In genomic region chr11:12288212-12288933, GRCh38 we compare ENCODE assay signal across 8 cellular contexts.
DNase-seq lines count a peak whose midpoint lies in the region; ATAC-seq, FAIRE-seq and TF ChIP-seq lines count a peak whose summit lies in the region.

No MANE protein-coding gene starts in this region.

- H3K36me3 ChIP-seq in BLaER1, result no peaks in the 10 kb centered on the region
- no peaks in the 10 kb centered on the region for H3K36me3 ChIP-seq in endothelial cell of umbilical vein (ENCODE audit: control insufficient read depth in 2 of 2, extremely low read depth in 1 of 2, insufficient read depth in 2 of 2, low read length in 2 of 2)
- H3K36me3 ChIP-seq in mesodermal cell (ENCODE audit: control insufficient read depth, insufficient read depth, low read length), result no peaks in the 10 kb centered on the region

- dilution Hi-C loops in endothelial cell of umbilical vein (cut with MboI; ENCODE audit: extremely low pct_ligation_motif_present, low sequenced_read_pairs), result no loop called here

- TF ChIP-seq CTCF in H9 (conservative IDR thresholded peaks at IDR 0.05) (peak; percentile 92), endothelial cell of umbilical vein (IDR thresholded peaks at IDR 0.05; ENCODE audit: extremely low read depth in 1 of 2, insufficient read depth in 1 of 2, low read depth in 1 of 2, low read length in 2 of 2) (peak; percentile 96 to 97)

- H3K4ac ChIP-seq in H9 (ENCODE audit: low read depth, low read length), result no peak overlapping the region

- H3K9me3 Mint-ChIP-seq in H9, result no peaks in the 10 kb centered on the region; a peak in 1 of 5 replicates

- H4K91ac ChIP-seq in H9 (ENCODE audit: insufficient read length, low read depth, low read length), result no peak overlapping the region

- H3K79me2 ChIP-seq in H9 (ENCODE audit: insufficient read depth, low read length) (no peaks in the 10 kb centered on the region), endothelial cell of umbilical vein (ENCODE audit: control insufficient read depth, insufficient read depth, low read length) (no peaks in the 10 kb centered on the region)

- intact Hi-C loops in endothelial cell of umbilical vein (cut with micrococcal nuclease), result loop anchor here (1.0 to 5.0 kb wide), 11 partner anchors 43 to 606 kb away; partner anchors contain the start of gene USP47

- peaks cover 17% of the 10 kb centered on the region in 2 experiments for H3K4me1 Mint-ChIP-seq in H9

- H2BK20ac ChIP-seq in H9 (ENCODE audit: low read depth, low read length, poor library complexity, severe bottlenecking), result no peak overlapping the region

- H3K27me3 Mint-ChIP-seq in H9 (ENCODE audit: low read depth), result peaks cover 4% of the 10 kb centered on the region; the same call in 1 of the 2 replicates

- no peak for ATAC-seq in HG03045 (IDR thresholded peaks at IDR 0.05; ENCODE audit: unreplicated experiment)

- H3K14ac ChIP-seq in H9 (ENCODE audit: insufficient read depth, low read length), result no peak overlapping the region

- no peak overlapping the region for H3T11ph ChIP-seq in H9 (ENCODE audit: low read length)

- H3K4me2 ChIP-seq in BLaER1, result peak overlapping the region; percentile 96
- H3K4me2 ChIP-seq in H9 (ENCODE audit: insufficient read depth, insufficient read length, low read length), result no peak overlapping the region
- peak overlapping the region; percentile 33 for H3K4me2 ChIP-seq in endothelial cell of umbilical vein (ENCODE audit: insufficient read depth, low read length)

- H3K27ac ChIP-seq in BLaER1 (peak overlapping the region; percentile 45; the same call in 1 of the 2 replicates), H9 (ENCODE audit: insufficient read length, low read depth, low read length) (no peak overlapping the region), endothelial cell of umbilical vein (ENCODE audit: insufficient read depth, low read depth, low read length) (peak overlapping the region; percentile 97), mesodermal cell (ENCODE audit: low read depth, low read length, severe bottlenecking) (peak overlapping the region; percentile 97)

- H2AFZ ChIP-seq in H9 (ENCODE audit: low read length) (no peak overlapping the region), endothelial cell of umbilical vein (ENCODE audit: low read depth, low read length) (peak overlapping the region; percentile 60)

- peak; percentile 98 for FAIRE-seq in endothelial cell of umbilical vein (lab: Jason Lieb, UNC)

- WGBS in H9 (ENCODE audit: extremely low coverage, insufficient read length, low lambda C conversion rate), result no CpG with 5 or more reads among the region's 12 CpGs
- 39 to 46% methylated on average over 10 to 11 of the region's 12 CpGs for WGBS in mesodermal cell (ENCODE audit: insufficient coverage in 2 of 2), 2 experiments

- no peak for TF ChIP-seq POLR2A in endothelial cell of umbilical vein (IDR thresholded peaks at IDR 0.05; ENCODE audit: low read depth, low read length)

- H3K27ac Mint-ChIP-seq in H9, result peak overlapping the region in 1 of 3 experiments; percentile 10; a peak in 2 of 7 replicates

- POLR2A ChIA-PET in endothelial cell of umbilical vein (lab: Charles Lee), result no interaction called here

- no peaks in the 10 kb centered on the region; a peak in 1 of 7 replicates for H3K36me3 Mint-ChIP-seq in H9 (ENCODE audit: insufficient read depth in 1 of 3, low read depth in 3 of 3)

- no peak overlapping the region for H3K9ac ChIP-seq in BLaER1
- H3K9ac ChIP-seq in H9 (ENCODE audit: extremely low read depth, insufficient read length, low read length), result no peak overlapping the region
- peak overlapping the region; percentile 77 for H3K9ac ChIP-seq in endothelial cell of umbilical vein (replicated peaks; ENCODE audit: extremely low read depth, insufficient read depth, low read length)

- H4K20me1 ChIP-seq in BLaER1 (no peaks in the 10 kb centered on the region), H9 (ENCODE audit: control insufficient read depth, insufficient read depth, insufficient read length) (no peaks in the 10 kb centered on the region), endothelial cell of umbilical vein (replicated peaks; ENCODE audit: control insufficient read depth, extremely low read depth, insufficient read depth, low read length) (no peaks in the 10 kb centered on the region)

- no peak overlapping the region for H2BK5ac ChIP-seq in H9 (ENCODE audit: insufficient read length, low read length)

- no peak overlapping the region for H2AK5ac ChIP-seq in H9 (ENCODE audit: insufficient read length, low read length)

- H3K4me3 Mint-ChIP-seq in H9, result no peak overlapping the region

- H3K9me1 ChIP-seq in endothelial cell of umbilical vein (replicated peaks; ENCODE audit: control insufficient read depth, extremely low read depth, insufficient read depth, low read length), result no peaks in the 10 kb centered on the region

- no peak overlapping the region for H3K56ac ChIP-seq in H9 (ENCODE audit: insufficient read length, low read depth, low read length)

- H2BK12ac ChIP-seq in H9 (ENCODE audit: insufficient read length, low read depth, low read length), result no peak overlapping the region

- no peak overlapping the region for H4K8ac ChIP-seq in H9 (replicated peaks; ENCODE audit: insufficient read length, low read depth, low read length)

- H2BK120ac ChIP-seq in H9 (ENCODE audit: low read depth, low read length, poor library complexity, severe bottlenecking), result no peak overlapping the region

- H3K9me3 ChIP-seq in BLaER1 (peaks cover 5% of the 10 kb centered on the region; the same call in 1 of the 2 replicates), H9 (ENCODE audit: control insufficient read depth, low read depth, low read length) (no peaks in the 10 kb centered on the region), endothelial cell of umbilical vein (replicated peaks; ENCODE audit: control insufficient read depth, insufficient read depth, low read length) (no peaks in the 10 kb centered on the region), mesodermal cell (ENCODE audit: control insufficient read depth, low read length) (no peaks in the 10 kb centered on the region)

- H3K23ac ChIP-seq in H9 (ENCODE audit: insufficient read length, low read depth, low read length), result no peak overlapping the region

- no peaks in the 10 kb centered on the region for H3K79me1 ChIP-seq in H9 (ENCODE audit: insufficient read depth, low read depth, low read length, poor library complexity, severe bottlenecking)

- H4K5ac ChIP-seq in H9 (ENCODE audit: insufficient read length, low read depth, low read length), result no peak overlapping the region

- no TSS peak for BruUV-seq in endothelial cell of umbilical vein (replicated peaks; lab: Mats Ljungman, UMichigan)

- CTCF ChIA-PET in endothelial cell of umbilical vein (lab: Charles Lee), result interaction anchor here (0.5 to 4.8 kb wide), 77 partner anchors 8 to 1496 kb away, joined by 3 to 102 read pairs (median 4); partner anchors contain the start of gene PARVA

- peak; percentile 89 for DNase-seq in H9
- peak; percentile 58 for DNase-seq in NCI-H460 (ENCODE audit: extremely low read depth, low read depth)
- DNase-seq in activated CD4-positive, alpha-beta T cell treated with anti-CD3 and anti-CD28 coated beads, Interleukin-2, amount 50 U/mL, for 4 hours, result peak; percentile 18
- peak; percentile 87 for DNase-seq in endothelial cell of umbilical vein (ENCODE audit: low read depth, low spot score)
- DNase-seq in stimulated activated naive CD4-positive, alpha-beta T cell (lab: John Stamatoyannopoulos, UW), result peak in 4 of 6 experiments; percentile 6 to 35 (median 11)

- no peak overlapping the region for H2BK15ac ChIP-seq in H9 (ENCODE audit: low read depth, low read length)

- H3K18ac ChIP-seq in H9 (ENCODE audit: insufficient read length, low read depth, low read length), result no peak overlapping the region

- H3K4me1 ChIP-seq in BLaER1 (peaks cover 66% of the 10 kb centered on the region), H9 (ENCODE audit: insufficient read depth, low read length) (no peaks in the 10 kb centered on the region; the same call in 1 of the 2 replicates), endothelial cell of umbilical vein (ENCODE audit: control insufficient read depth, extremely low read depth, insufficient read depth, low read length) (peaks cover 44% of the 10 kb centered on the region), mesodermal cell (ENCODE audit: control insufficient read depth, insufficient read depth, low read length, poor library complexity, severe bottlenecking) (peaks cover 51% of the 10 kb centered on the region)

- no peaks in the 10 kb centered on the region for H3K23me2 ChIP-seq in H9 (ENCODE audit: insufficient read length, low read depth, low read length, poor library complexity, severe bottlenecking)

- H3K27me3 ChIP-seq in BLaER1, result no peaks in the 10 kb centered on the region
- H3K27me3 ChIP-seq in H9 (ENCODE audit: insufficient read depth, low read length), result no peaks in the 10 kb centered on the region
- H3K27me3 ChIP-seq in endothelial cell of umbilical vein (ENCODE audit: control insufficient read depth in 2 of 2, insufficient read depth in 2 of 2, low read length in 2 of 2), result no peaks in the 10 kb centered on the region

- H3K4me3 ChIP-seq in BLaER1 (no peak overlapping the region), endothelial cell of umbilical vein (replicated peaks in 1 of 3; ENCODE audit: insufficient read depth in 1 of 3, low read depth in 1 of 3, low read length in 3 of 3) (no peak overlapping the region), mesodermal cell (ENCODE audit: extremely low read depth, insufficient read depth, low read length, poor library complexity, severe bottlenecking) (no peak overlapping the region)

TF ChIP-seq in endothelial cell of umbilical vein, 7 proteins besides CTCF, POLR2A, EP300 and RAD21:
- no peak for TF ChIP-seq JUN (IDR thresholded peaks at IDR 0.05; ENCODE audit: borderline replicate concordance, insufficient read depth, insufficient read length, low read depth)
- peak; percentile 19 for TF ChIP-seq POLR2AphosphoS5 (IDR thresholded peaks at IDR 0.05; ENCODE audit: insufficient read depth, low read depth, low read length)

Comparison
In these comparisons a context has a peak if more than half of its experiments do, and no peak if none do; other contexts are left out.
1. DNase-seq: peak in every context shown above with its lines; median percentile 89 in H9; 87 in endothelial cell of umbilical vein; 58 in NCI-H460; 18 in activated CD4-positive, alpha-beta T cell treated with anti-CD3 and anti-CD28 coated beads, Interleukin-2, amount 50 U/mL, for 4 hours; 11 in stimulated activated naive CD4-positive, alpha-beta T cell.